ENCODE assay signal across 15 cellular contexts in genomic region chr1:183291802-183292515, GRCh38.
DNase-seq lines count a peak whose midpoint lies in the region; ATAC-seq and TF ChIP-seq lines count a peak whose summit lies in the region.
"Had no signal": no experiment of that assay in that cellular context is flagged by ENCODE, and none has a peak within 500 bp of the region (broad histone marks: within the 10 kb centered on the region; RNA-seq: fewer than 3 reads in every experiment).

No MANE protein-coding gene starts in this region.

- H3K9me3 Mint-ChIP-seq in activated CD4-positive, alpha-beta memory T cell treated with anti-CD3 and anti-CD28 coated beads, Interleukin-2, amount 10 ng/mL, durations not matched to agents 7 days and 5 days, result no peaks in the 10 kb centered on the region
- H3K9me3 Mint-ChIP-seq: CD4-positive, alpha-beta memory T cell; central memory CD8-positive, alpha-beta T cell had no signal

- H3K27me3 Mint-ChIP-seq in activated CD4-positive, alpha-beta memory T cell treated with anti-CD3 and anti-CD28 coated beads, Interleukin-2, amount 10 ng/mL, durations not matched to agents 7 days and 5 days, result peaks cover 7% of the 10 kb centered on the region

- ATAC-seq in sciatic nerve (peak; percentile 74), esophagus mucosa (no peak)
- ATAC-seq: gastrocnemius medialis, upper lobe of right lung had no signal

- H3K36me3 ChIP-seq in left ventricle myocardium inferior, result no peaks in the 10 kb centered on the region
- H3K36me3 ChIP-seq: gastrocnemius medialis, upper lobe of right lung had no signal

- H3K4me1 ChIP-seq in left ventricle myocardium inferior, result peaks cover 44% of the 10 kb centered on the region
- H3K4me1 ChIP-seq: upper lobe of right lung had no signal

- H3K4me3 Mint-ChIP-seq in activated CD4-positive, alpha-beta memory T cell treated with anti-CD3 and anti-CD28 coated beads, Interleukin-2, amount 10 ng/mL, durations not matched to agents 7 days and 5 days, result no peak overlapping the region
- H3K4me3 Mint-ChIP-seq: CD4-positive, alpha-beta memory T cell; central memory CD8-positive, alpha-beta T cell had no signal

- no peaks in the 10 kb centered on the region for H3K9me3 ChIP-seq in left ventricle myocardium inferior (replicated peaks)
- H3K9me3 ChIP-seq: gastrocnemius medialis, upper lobe of right lung had no signal

- CTCF ChIA-PET in activated CD4-positive, alpha-beta memory T cell treated with anti-CD3 and anti-CD28 coated beads, Interleukin-2, amount 10 ng/mL, durations not matched to agents 7 days and 5 days (lab: Charles Lee), result no interaction called here

- intact Hi-C loops in left ventricle myocardium inferior (cut with micrococcal nuclease) (no loop called here), sciatic nerve (cut with DNase I) (no loop called here)

- H3K36me3 Mint-ChIP-seq in activated CD4-positive, alpha-beta memory T cell treated with anti-CD3 and anti-CD28 coated beads, Interleukin-2, amount 10 ng/mL, durations not matched to agents 7 days and 5 days (ENCODE audit: low read depth), result no peaks in the 10 kb centered on the region
- H3K36me3 Mint-ChIP-seq: CD4-positive, alpha-beta memory T cell had no signal

- POLR2A ChIA-PET in activated CD4-positive, alpha-beta memory T cell treated with anti-CD3 and anti-CD28 coated beads, Interleukin-2, amount 10 ng/mL, durations not matched to agents 7 days and 5 days (lab: Charles Lee), result no interaction called here

- H3K27ac ChIP-seq in left ventricle myocardium inferior (replicated peaks), result peak overlapping the region; percentile 56
- H3K27ac ChIP-seq: gastrocnemius medialis, upper lobe of right lung had no signal

- no peak for TF ChIP-seq CTCF in left ventricle myocardium inferior (IDR thresholded peaks at IDR 0.05; ENCODE audit: borderline replicate concordance)

- H3K4me1 Mint-ChIP-seq in activated CD4-positive, alpha-beta memory T cell treated with anti-CD3 and anti-CD28 coated beads, Interleukin-2, amount 10 ng/mL, durations not matched to agents 7 days and 5 days, result no peaks in the 10 kb centered on the region
- H3K4me1 Mint-ChIP-seq: CD4-positive, alpha-beta memory T cell; central memory CD8-positive, alpha-beta T cell had no signal

- peak; percentile 83 for DNase-seq in ELR (ENCODE audit: low read depth)
- DNase-seq in amniotic epithelial cell (ENCODE audit: low read depth), result peak; percentile 96
- no peak for DNase-seq in left ventricle myocardium inferior
- DNase-seq in sciatic nerve (ENCODE audit: low spot score), result peak; percentile 64
- DNase-seq in activated CD4-positive, alpha-beta memory T cell treated with anti-CD3 and anti-CD28 coated beads, Interleukin-2, amount 10 ng/mL, durations not matched to agents 7 days and 5 days, result no peak
- no peak for DNase-seq in UCSD-AML1 (lab: John Stamatoyannopoulos, UW; ENCODE audit: unreplicated experiment)
- no peak for DNase-seq in T-helper 9 cell
- DNase-seq: activated T-cell treated with anti-CD3 and anti-CD28 coated beads for 4 hours; CD4-positive, alpha-beta memory T cell; gastrocnemius medialis; NCI-H2171; retina; upper lobe of right lung had no signal

- H3K27me3 ChIP-seq in left ventricle myocardium inferior (ENCODE audit: low read depth), result no peaks in the 10 kb centered on the region
- H3K27me3 ChIP-seq: gastrocnemius medialis, upper lobe of right lung had no signal

- H3K4me3 ChIP-seq in left ventricle myocardium inferior, result no peak overlapping the region
- H3K4me3 ChIP-seq: gastrocnemius medialis, upper lobe of right lung had no signal

- H3K27ac Mint-ChIP-seq in activated CD4-positive, alpha-beta memory T cell treated with anti-CD3 and anti-CD28 coated beads, Interleukin-2, amount 10 ng/mL, durations not matched to agents 7 days and 5 days, result no peak overlapping the region
- H3K27ac Mint-ChIP-seq: CD4-positive, alpha-beta memory T cell had no signal

Comparison
In these comparisons a context has a peak if more than half of its experiments do, and no peak if none do; other contexts are left out.
1. DNase-seq: peak in ELR (single experiment), amniotic epithelial cell (single experiment) and sciatic nerve (single experiment); none in left ventricle myocardium inferior (single experiment), activated CD4-positive, alpha-beta memory T cell treated with anti-CD3 and anti-CD28 coated beads, Interleukin-2, amount 10 ng/mL, durations not matched to agents 7 days and 5 days (single experiment), UCSD-AML1 (single experiment) and T-helper 9 cell (single experiment).